26 cellular contexts compared by ENCODE assay signal in the genomic region with DNA sequence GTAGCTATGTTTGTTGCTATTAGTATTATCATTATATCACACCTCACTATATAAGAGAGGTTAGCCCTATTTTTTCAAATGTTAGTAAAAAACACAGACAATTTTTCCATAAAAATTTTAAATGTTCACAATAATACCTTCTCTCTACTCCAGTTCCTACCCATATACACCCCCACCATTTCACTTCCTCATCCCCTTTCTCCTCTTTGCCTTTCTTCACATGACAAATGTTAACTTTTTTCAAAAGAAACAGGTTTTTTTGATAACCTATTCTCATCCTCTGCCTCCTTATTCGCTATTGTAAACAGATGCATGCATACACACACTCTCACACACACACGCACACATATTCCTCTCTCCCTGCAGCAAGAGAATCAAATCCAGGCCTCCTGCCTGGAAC.
"Had no signal": no experiment of that assay in that cellular context is flagged by ENCODE, and none has a peak within 500 bp of the region (broad histone marks: within the 10 kb centered on the region; RNA-seq: fewer than 3 reads in every experiment).

No MANE protein-coding gene starts in this region.

- H3K27me3 ChIP-seq: gastrocnemius medialis, neutrophil, sigmoid colon, stomach, thyroid gland had no signal

- H3K27ac Mint-ChIP-seq: endodermal cell; memory B cell; mesothelial cell of epicardium; naive B cell; natural killer cell treated with Interleukin-12 subunit alpha and Interleukin-12 subunit beta and Interleukin-15 and Interleukin-18, amount 100 ng/mL, for 72 hours; progenitor cell of endocrine pancreas; type B pancreatic cell had no signal

- H3K27me3 Mint-ChIP-seq: memory B cell, naive B cell, progenitor cell of endocrine pancreas, type B pancreatic cell had no signal

- H3K79me2 ChIP-seq: parathyroid adenoma had no signal

- FAIRE-seq: keratinocyte had no signal

- H3K4me1 ChIP-seq: parathyroid adenoma, sigmoid colon, stomach, thyroid gland had no signal

- H3K9me3 Mint-ChIP-seq: memory B cell; natural killer cell treated with Interleukin-12 subunit alpha and Interleukin-12 subunit beta and Interleukin-15 and Interleukin-18, amount 100 ng/mL, for 72 hours; neural crest cell; type B pancreatic cell had no signal

- H3K9ac ChIP-seq: parathyroid adenoma had no signal

- H3K36me3 ChIP-seq: gastrocnemius medialis, neutrophil, sigmoid colon, stomach, thyroid gland had no signal

- H3K36me3 Mint-ChIP-seq: memory B cell; mesothelial cell of epicardium; naive B cell; natural killer cell treated with Interleukin-12 subunit alpha and Interleukin-12 subunit beta and Interleukin-15 and Interleukin-18, amount 100 ng/mL, for 72 hours; type B pancreatic cell had no signal

- H3K4me3 Mint-ChIP-seq: endodermal cell; memory B cell; mesothelial cell of epicardium; naive B cell; natural killer cell treated with Interleukin-12 subunit alpha and Interleukin-12 subunit beta and Interleukin-15 and Interleukin-18, amount 100 ng/mL, for 72 hours; neural crest cell; type B pancreatic cell had no signal

- H3K27ac ChIP-seq: epithelial cell of prostate, neutrophil, parathyroid adenoma, sigmoid colon, stomach, thyroid gland had no signal

- H2AFZ ChIP-seq: parathyroid adenoma had no signal

- DNase-seq: effector CD8-positive, alpha-beta T cell; endodermal cell; foreskin fibroblast; gastrocnemius medialis; head of caudate nucleus; mucosa of descending colon; naive B cell; right cardiac atrium; sigmoid colon; stimulated activated CD4-positive, alpha-beta T cell treated with anti-CD3 and anti-CD28 coated beads, Interleukin-2, amount 100 ng/mL, for 24 hours; stimulated activated CD4-positive, alpha-beta T cell treated with anti-CD3 and anti-CD28 coated beads, Interleukin-4, amount 100 ng/mL, for 4 hours; stimulated activated naive CD4-positive, alpha-beta T cell treated with Interleukin-2 at 50 U/mL for 16 hours; stomach; thyroid gland had no signal

- H3K4me3 ChIP-seq: gastrocnemius medialis, lung, mucosa of descending colon, sigmoid colon, stomach, thyroid gland had no signal

- ATAC-seq: esophagus mucosa; gastrocnemius medialis; mucosa of descending colon; natural killer cell treated with Interleukin-12 subunit alpha and Interleukin-12 subunit beta and Interleukin-15 and Interleukin-18, amount 100 ng/mL, for 72 hours; right cardiac atrium had no signal

- H3K9me3 ChIP-seq: gastrocnemius medialis, mucosa of descending colon, neutrophil, sigmoid colon, stomach, thyroid gland had no signal
